1 cellular context compared by ENCODE assay signal in the genomic region with DNA sequence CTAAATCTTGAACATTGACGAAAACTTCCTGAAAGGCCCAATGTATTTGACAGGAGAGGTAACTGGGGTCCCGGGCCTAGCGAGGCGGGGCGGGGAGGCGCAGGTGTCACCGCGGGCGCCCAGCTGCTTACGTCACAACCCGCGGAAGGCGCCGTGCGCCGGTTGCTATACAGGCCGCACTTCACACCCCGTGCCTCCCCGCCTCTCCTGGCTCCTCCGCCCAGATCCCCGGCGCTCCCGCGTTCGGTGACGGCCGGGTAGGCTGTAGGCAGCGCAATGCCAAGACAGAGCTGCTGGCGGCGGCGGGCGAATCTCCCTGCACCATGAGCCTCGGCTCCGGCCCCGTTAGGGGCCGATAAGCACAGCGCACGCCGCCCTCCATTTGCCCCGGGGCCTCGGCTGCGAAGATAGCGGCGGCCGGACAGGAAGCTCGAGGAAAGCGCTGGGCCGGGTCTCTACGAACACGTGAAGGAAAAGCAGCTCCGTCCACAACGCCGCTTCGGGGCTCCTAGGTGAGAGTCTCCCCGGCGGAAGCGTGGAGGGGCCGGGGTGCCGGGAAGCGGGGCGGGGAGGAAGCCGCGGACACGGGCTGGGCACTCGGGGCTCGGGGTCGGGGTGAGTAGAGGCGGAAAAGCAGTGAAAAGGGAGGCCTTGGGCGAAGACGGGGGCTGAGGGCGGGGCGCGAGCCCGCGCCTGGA.
TF ChIP-seq lines count a peak whose summit lies in the region.

A gene with protein sequence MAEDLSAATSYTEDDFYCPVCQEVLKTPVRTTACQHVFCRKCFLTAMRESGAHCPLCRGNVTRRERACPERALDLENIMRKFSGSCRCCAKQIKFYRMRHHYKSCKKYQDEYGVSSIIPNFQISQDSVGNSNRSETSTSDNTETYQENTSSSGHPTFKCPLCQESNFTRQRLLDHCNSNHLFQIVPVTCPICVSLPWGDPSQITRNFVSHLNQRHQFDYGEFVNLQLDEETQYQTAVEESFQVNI (plus strand): TSS at position 151 of the 698 bp plus-strand sequence. CDS start 903 bp downstream, outside the sequence.

TF ChIP-seq in K562, 482 proteins besides CTCF, POLR2A, EP300 and RAD21 (continued from another document and continues in another):
- TF ChIP-seq MYC (IDR thresholded peaks at IDR 0.05; ENCODE audit: low read depth, low read length) (peak; percentile 80), MYC (CRISPR knock-in tag; IDR thresholded peaks at IDR 0.05; ENCODE audit: borderline replicate concordance, low read depth) (peak; percentile 96), TEAD4 (IDR thresholded peaks at IDR 0.05; ENCODE audit: low read length) (no peak; the same call in 1 of the 2 replicates), TEAD4 (CRISPR knock-in tag; IDR thresholded peaks at IDR 0.05; ENCODE audit: borderline replicate concordance) (0 out of 2 replicates have a peak, but pooled peaks have one; percentile 38), CLOCK (CRISPR knock-in tag; IDR thresholded peaks at IDR 0.05; ENCODE audit: borderline replicate concordance) (no peak), CC2D1A (IDR thresholded peaks at IDR 0.05) (no peak), NCOA2 (IDR thresholded peaks at IDR 0.05; ENCODE audit: partially characterized antibody in 2 of 2) (no peak), NCOA6 (IDR thresholded peaks at IDR 0.05) (no peak), ERF (CRISPR knock-in tag; IDR thresholded peaks at IDR 0.05) (peak; percentile 48; the same call in 1 of the 2 replicates), SAFB (IDR thresholded peaks at IDR 0.05; ENCODE audit: borderline replicate concordance, low read depth, low read length) (no peak), ZNF695 (CRISPR knock-in tag; IDR thresholded peaks at IDR 0.05) (no peak), MTA3 (IDR thresholded peaks at IDR 0.05; ENCODE audit: borderline replicate concordance) (peak; percentile 70; the same call in 1 of the 2 replicates), HDAC6 (IDR thresholded peaks at IDR 0.05; ENCODE audit: low read depth, low read length) (no peak), KAT7 (CRISPR knock-in tag; IDR thresholded peaks at IDR 0.05; ENCODE audit: borderline replicate concordance) (no peak), EP400 (IDR thresholded peaks at IDR 0.05) (peak; percentile 92), BCL6 (CRISPR knock-in tag; IDR thresholded peaks at IDR 0.05) (no peak), ZNF408 (CRISPR knock-in tag; IDR thresholded peaks at IDR 0.05; ENCODE audit: low read depth) (no peak), SMARCA5 (IDR thresholded peaks at IDR 0.05) (no peak), ARID1B (IDR thresholded peaks at IDR 0.05) (peak; percentile 62; the same call in 1 of the 2 replicates), DMBX1 (CRISPR knock-in tag; IDR thresholded peaks at IDR 0.05; ENCODE audit: borderline replicate concordance) (peak; percentile 47; the same call in 1 of the 2 replicates), PML (IDR thresholded peaks at IDR 0.05; ENCODE audit: low read length) (peak; percentile 71; the same call in 1 of the 2 replicates), ZBTB8A (IDR thresholded peaks at IDR 0.05; ENCODE audit: partially characterized antibody) (no peak), HMBOX1 (IDR thresholded peaks at IDR 0.05) (no peak), RBM22 (IDR thresholded peaks at IDR 0.05; ENCODE audit: low read depth, low read length, poor library complexity, severe bottlenecking) (peak; percentile 55), FOXK2 (conservative IDR thresholded peaks at IDR 0.05 in 1 of 2, IDR thresholded peaks at IDR 0.05 in 1 of 2; ENCODE audit: low read depth in 2 of 2) (0 out of 4 replicates have a peak, but pooled peaks have one; percentile 44 to 52), NBN (IDR thresholded peaks at IDR 0.05; ENCODE audit: low read depth) (peak; percentile 41; the same call in 1 of the 2 replicates), SMAD4 (CRISPR knock-in tag; conservative IDR thresholded peaks at IDR 0.05) (peak; percentile 69), RBM15 (IDR thresholded peaks at IDR 0.05; ENCODE audit: insufficient read depth, low read length) (no peak), HNRNPUL1 (IDR thresholded peaks at IDR 0.05; ENCODE audit: low read length) (no peak), MAFF (IDR thresholded peaks at IDR 0.05; ENCODE audit: low read length) (no peak), SNIP1 (IDR thresholded peaks at IDR 0.05; ENCODE audit: low read depth) (no peak), ATF4 (CRISPR knock-in tag; IDR thresholded peaks at IDR 0.05) (no peak), ZNF655 (CRISPR knock-in tag; IDR thresholded peaks at IDR 0.05) (no peak), RCOR1 (IDR thresholded peaks at IDR 0.05; ENCODE audit: borderline replicate concordance in 1 of 2, low read depth in 2 of 2, low read length in 2 of 2) (peak in 1 of 2 experiments; percentile 12; a peak in 1 of 4 replicates)
- TF ChIP-seq, protein P1, sequence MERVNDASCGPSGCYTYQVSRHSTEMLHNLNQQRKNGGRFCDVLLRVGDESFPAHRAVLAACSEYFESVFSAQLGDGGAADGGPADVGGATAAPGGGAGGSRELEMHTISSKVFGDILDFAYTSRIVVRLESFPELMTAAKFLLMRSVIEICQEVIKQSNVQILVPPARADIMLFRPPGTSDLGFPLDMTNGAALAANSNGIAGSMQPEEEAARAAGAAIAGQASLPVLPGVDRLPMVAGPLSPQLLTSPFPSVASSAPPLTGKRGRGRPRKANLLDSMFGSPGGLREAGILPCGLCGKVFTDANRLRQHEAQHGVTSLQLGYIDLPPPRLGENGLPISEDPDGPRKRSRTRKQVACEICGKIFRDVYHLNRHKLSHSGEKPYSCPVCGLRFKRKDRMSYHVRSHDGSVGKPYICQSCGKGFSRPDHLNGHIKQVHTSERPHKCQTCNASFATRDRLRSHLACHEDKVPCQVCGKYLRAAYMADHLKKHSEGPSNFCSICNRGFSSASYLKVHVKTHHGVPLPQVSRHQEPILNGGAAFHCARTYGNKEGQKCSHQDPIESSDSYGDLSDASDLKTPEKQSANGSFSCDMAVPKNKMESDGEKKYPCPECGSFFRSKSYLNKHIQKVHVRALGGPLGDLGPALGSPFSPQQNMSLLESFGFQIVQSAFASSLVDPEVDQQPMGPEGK (CRISPR knock-in tag; IDR thresholded peaks at IDR 0.05; ENCODE audit: borderline replicate concordance) = no peak
- TF ChIP-seq, protein P2, sequence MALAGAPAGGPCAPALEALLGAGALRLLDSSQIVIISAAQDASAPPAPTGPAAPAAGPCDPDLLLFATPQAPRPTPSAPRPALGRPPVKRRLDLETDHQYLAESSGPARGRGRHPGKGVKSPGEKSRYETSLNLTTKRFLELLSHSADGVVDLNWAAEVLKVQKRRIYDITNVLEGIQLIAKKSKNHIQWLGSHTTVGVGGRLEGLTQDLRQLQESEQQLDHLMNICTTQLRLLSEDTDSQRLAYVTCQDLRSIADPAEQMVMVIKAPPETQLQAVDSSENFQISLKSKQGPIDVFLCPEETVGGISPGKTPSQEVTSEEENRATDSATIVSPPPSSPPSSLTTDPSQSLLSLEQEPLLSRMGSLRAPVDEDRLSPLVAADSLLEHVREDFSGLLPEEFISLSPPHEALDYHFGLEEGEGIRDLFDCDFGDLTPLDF (CRISPR knock-in tag; IDR thresholded peaks at IDR 0.05) = no peak
- TF ChIP-seq, protein P3, sequence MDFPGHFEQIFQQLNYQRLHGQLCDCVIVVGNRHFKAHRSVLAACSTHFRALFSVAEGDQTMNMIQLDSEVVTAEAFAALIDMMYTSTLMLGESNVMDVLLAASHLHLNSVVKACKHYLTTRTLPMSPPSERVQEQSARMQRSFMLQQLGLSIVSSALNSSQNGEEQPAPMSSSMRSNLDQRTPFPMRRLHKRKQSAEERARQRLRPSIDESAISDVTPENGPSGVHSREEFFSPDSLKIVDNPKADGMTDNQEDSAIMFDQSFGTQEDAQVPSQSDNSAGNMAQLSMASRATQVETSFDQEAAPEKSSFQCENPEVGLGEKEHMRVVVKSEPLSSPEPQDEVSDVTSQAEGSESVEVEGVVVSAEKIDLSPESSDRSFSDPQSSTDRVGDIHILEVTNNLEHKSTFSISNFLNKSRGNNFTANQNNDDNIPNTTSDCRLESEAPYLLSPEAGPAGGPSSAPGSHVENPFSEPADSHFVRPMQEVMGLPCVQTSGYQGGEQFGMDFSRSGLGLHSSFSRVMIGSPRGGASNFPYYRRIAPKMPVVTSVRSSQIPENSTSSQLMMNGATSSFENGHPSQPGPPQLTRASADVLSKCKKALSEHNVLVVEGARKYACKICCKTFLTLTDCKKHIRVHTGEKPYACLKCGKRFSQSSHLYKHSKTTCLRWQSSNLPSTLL (IDR thresholded peaks at IDR 0.05) = no peak
- TF ChIP-seq, protein P4, sequence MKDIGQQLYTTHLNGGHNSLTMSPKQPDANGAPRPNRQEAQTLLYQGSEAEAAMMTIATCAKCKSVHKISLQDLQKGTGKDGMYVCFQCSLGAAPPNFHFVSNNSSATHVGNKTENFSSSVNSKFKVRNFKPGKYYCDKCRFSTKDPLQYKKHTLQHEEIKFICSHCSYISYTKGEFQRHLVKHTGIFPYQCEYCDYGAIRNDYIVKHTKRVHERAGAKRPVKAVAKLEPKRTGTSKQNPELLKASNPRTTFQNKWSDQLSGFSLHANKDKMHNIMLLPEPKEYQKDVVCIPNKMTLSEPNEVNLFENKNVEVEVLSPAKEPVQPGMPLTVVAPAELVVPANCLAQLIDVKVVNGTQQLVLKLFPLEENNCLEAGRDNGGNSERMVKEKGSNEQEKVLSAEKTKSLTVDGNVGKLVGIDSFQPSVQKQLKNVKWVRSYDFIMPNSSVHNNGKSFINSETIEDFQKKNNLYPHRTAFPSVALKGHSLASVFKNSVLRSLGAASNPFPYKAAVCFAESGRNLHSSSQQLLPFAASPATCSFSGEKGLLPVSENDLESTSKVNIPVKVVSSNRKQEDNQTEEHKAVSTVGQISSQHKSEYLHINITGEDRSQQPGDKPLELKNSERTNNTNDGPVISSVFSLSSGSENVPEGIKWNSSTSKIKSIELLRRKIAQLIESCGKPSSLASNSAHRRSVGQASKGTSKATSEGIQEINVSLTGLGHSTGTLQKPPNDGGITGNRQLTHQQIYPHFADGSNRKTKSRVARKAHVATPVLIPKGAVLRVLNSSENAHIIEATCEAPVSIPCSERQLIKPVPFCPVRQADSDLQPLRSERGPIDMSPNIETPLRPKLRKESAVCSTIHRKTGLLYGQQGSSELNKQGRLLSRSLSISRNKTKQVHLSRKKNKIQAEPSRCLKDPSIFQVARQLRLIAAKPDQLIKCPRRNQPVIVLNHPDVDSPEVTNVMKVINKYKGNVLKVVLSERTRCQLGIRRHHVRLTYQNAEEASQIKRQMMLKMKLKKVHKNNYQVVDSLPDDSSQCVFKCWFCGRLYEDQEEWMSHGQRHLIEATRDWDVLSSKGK (CRISPR knock-in tag; IDR thresholded peaks at IDR 0.05) = no peak
- TF ChIP-seq, protein P5, sequence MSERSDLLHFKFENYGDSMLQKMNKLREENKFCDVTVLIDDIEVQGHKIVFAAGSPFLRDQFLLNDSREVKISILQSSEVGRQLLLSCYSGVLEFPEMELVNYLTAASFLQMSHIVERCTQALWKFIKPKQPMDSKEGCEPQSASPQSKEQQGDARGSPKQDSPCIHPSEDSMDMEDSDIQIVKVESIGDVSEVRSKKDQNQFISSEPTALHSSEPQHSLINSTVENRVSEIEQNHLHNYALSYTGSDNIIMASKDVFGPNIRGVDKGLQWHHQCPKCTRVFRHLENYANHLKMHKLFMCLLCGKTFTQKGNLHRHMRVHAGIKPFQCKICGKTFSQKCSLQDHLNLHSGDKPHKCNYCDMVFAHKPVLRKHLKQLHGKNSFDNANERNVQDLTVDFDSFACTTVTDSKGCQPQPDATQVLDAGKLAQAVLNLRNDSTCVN (CRISPR knock-in tag; IDR thresholded peaks at IDR 0.05) = no peak
